ENCODE assay signal across 14 cellular contexts in the genomic region with DNA sequence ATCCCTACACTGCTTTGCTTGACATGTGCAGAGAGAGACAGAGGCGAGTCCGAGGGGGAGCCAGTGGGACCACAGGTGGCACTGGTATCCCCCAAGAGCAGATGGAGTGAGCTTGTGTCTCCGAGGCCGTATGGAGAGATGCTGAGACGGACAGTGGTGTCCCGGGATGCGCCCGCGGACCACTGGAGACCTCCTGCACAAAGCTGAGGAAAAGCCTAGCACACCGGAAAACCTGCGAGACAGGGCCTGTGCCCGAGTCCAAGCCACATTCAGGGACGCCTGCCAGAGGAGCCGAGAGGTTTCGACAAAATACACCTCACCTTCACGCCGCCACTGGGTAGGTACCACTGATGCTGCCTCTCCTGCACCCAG.
"Had no signal": no experiment of that assay in that cellular context is flagged by ENCODE, and none has a peak within 500 bp of the region (broad histone marks: within the 10 kb centered on the region; RNA-seq: fewer than 3 reads in every experiment).

No MANE protein-coding gene starts in this region.

- H3K27me3 ChIP-seq: heart left ventricle had no signal

- ATAC-seq: left lobe of liver had no signal

- H3K27ac ChIP-seq: psoas muscle had no signal

- H3K4me3 ChIP-seq: lung had no signal

- H3K4me1 ChIP-seq: psoas muscle had no signal

- H3K36me3 ChIP-seq: heart left ventricle had no signal

- DNase-seq: cerebellar nuclear complex; dermis blood vessel endothelial cell; erythroblast; foreskin melanocyte; hippocampal formation; mesenchymal stem cell; naive B cell; small intestine; stimulated activated CD4-positive, alpha-beta T cell treated with anti-CD3 and anti-CD28 coated beads, Interleukin-12 subunit alpha, Interleukin-12 subunit beta, amount 100 ng/mL, for 4 hours; stimulated activated naive CD4-positive, alpha-beta T cell had no signal
